Comparison of ENCODE assay signal across 7 cellular contexts in the genomic region with DNA sequence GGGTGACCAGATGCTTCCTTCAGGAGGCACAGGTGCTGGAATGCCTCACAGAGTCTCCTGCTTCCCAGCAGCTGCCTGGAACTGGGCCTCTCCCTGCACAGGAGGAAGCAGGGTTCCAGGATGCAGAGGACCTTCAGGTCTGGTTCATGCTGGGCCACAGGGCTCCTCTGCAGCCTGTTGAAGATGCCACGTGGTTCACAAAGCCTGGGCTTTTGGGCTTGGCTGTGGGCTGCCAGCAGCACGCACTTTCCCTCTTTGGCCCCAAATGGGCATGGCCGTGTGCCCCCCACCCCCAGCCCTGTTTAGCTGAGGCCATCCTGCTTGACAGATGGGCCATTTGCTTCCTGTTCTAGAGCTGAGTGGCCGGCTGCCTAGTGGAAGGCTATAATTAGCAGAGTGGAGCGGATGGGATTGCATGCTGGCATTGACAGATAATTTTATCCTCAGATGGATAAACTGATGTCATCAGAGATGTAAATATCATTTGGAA. TPM values are rescaled to one million over a fixed set of nuclear protein-coding genes. Genes with fewer than 3 reads are reported as not detected.
DNase-seq lines count a peak whose midpoint lies in the region; ATAC-seq and TF ChIP-seq lines count a peak whose summit lies in the region.

No MANE protein-coding gene starts in this region.

- DNase-seq in NCI-H2081 (lab: John Stamatoyannopoulos, UW) (peak; percentile 83 to 90), medulla oblongata (ENCODE audit: extremely low spot score) (peak; percentile 55), thyroid gland (peak in 1 of 2 donors; percentile 36), NCI-H1105 (lab: John Stamatoyannopoulos, UW) (no peak)

- no peaks in the 10 kb centered on the region for H3K27me3 ChIP-seq in thyroid gland

- H3K27me3 Mint-ChIP-seq in brain, result peaks cover 3% of the 10 kb centered on the region

- H3K4me3 Mint-ChIP-seq in brain, result peak overlapping the region in 4 of 5 experiments; percentile 23 to 45 (median 35)

- peak overlapping the region; percentile 6 to 94 (median 81) for H3K27ac Mint-ChIP-seq in brain

- H3K36me3 Mint-ChIP-seq in brain, result no peaks in the 10 kb centered on the region

- peaks cover 0 to 5% (median 0%) of the 10 kb centered on the region in 5 experiments for H3K9me3 Mint-ChIP-seq in brain

- no peak for TF ChIP-seq CTCF in brain (conservative IDR thresholded peaks at IDR 0.05)
- TF ChIP-seq CTCF in thyroid gland (IDR thresholded peaks at IDR 0.05), result no peak

- peaks cover 57% of the 10 kb centered on the region for H3K4me1 Mint-ChIP-seq in brain

- no peaks in the 10 kb centered on the region for H3K9me3 ChIP-seq in thyroid gland

- WGBS in thyroid gland, 2 donors, result 59 to 69% methylated on average over 5 of the region's 5 CpGs

- peak overlapping the region; percentile 4 to 82 (median 53) for H3K27ac ChIP-seq in thyroid gland

- ATAC-seq in GM19452 (IDR thresholded peaks at IDR 0.05; ENCODE audit: unreplicated experiment), result no peak
- no peak for ATAC-seq in GM18519 (IDR thresholded peaks at IDR 0.05; ENCODE audit: low FRiP score, unreplicated experiment)

- intact Hi-C loops in thyroid gland (cut with DNase I), result no loop called here

- no peak for TF ChIP-seq POLR2A in thyroid gland (IDR thresholded peaks at IDR 0.05)

- peaks cover 16 to 42% of the 10 kb centered on the region in 2 donors for H3K4me1 ChIP-seq in thyroid gland

- no peak overlapping the region for H3K4me3 ChIP-seq in thyroid gland (replicated peaks in 1 of 3)

- no peaks in the 10 kb centered on the region for H3K36me3 ChIP-seq in thyroid gland

RNA-seq across cellular contexts. Expression of gene TSPAN15, which starts 28.0 kb away (rescaled TPM):
- polyA plus RNA-seq in brain (ENCODE audit: insufficient read depth, low read depth, low replicate concordance), result 38.4 TPM
- 10 to 100 TPM in 3 of 4 donors, 1 to 10 TPM in 1; 9.0 to 23.1 (median 17.2) TPM for total RNA-seq in thyroid gland
